12 cellular contexts compared by ENCODE assay signal in the genomic region with DNA sequence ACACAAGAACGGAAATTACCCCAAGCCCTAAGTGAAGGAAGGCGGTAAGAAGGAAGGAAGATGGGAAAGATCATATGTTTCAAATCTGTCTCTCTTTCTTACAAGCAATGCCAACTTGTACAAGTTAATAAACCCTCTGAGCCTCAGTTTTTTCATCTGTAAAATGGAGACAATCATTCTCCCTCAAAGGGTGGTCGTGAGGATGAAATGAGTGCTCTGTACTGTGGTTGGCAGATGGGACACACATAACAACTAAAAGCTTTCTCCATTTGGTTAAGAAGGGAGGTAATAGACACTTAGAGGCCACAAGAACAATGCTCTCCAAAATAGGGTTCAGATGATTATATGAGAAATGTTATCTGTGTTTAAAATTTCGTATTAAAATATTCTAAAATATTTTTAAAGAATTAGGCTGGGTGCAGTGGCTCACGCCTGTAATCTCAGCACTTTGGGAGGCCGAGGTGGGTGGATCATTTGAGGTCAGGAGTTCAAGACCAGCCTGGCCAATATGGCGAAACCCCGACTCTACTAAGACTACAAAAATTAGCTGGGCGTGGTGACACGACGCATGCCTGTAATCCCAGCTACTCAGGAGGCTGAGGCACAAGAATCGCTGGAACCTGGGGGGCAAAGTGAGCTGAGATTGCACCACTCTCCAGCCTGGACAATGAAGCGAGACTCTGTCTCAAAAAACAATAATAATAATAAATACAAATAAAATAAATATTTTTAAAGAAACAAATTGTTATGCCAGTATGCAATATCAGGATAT.
DNase-seq lines count a peak whose midpoint lies in the region; ATAC-seq, FAIRE-seq and TF ChIP-seq lines count a peak whose summit lies in the region.
"Had no signal": no experiment of that assay in that cellular context is flagged by ENCODE, and none has a peak within 500 bp of the region (broad histone marks: within the 10 kb centered on the region; RNA-seq: fewer than 3 reads in every experiment).

No MANE protein-coding gene starts in this region.

- 97 to 99% methylated on average over 13 of the region's 13 CpGs for WGBS in GM23248 (ENCODE audit: low coverage in 1 of 2, low lambda C conversion rate in 2 of 2, missing lambda C conversion rate in 2 of 2), 2 experiments
- WGBS in GM12878 (ENCODE audit: insufficient coverage, insufficient replicate concordance, low lambda C conversion rate, missing lambda C conversion rate) = 60% methylated on average over 13 of the region's 13 CpGs
- WGBS in mesodermal cell (ENCODE audit: insufficient coverage in 2 of 2), 2 experiments = 98 to 100% methylated on average over 6 to 7 of the region's 13 CpGs

- RAD21 ChIA-PET in GM12878 (lab: Charles Lee; ENCODE audit: unreplicated experiment) = interaction anchor here (0.6 to 7.3 kb wide), 11 partner anchors 8 to 337 kb away, joined by 3 to 91 read pairs (median 5); no protein-coding TSS in a partner anchor

- DNase-seq in GM23248 (no peak), GM12878 (ENCODE audit: low read depth, low spot score) (no peak), tibial artery (no peak), Peyer's patch (no peak), C1 segment of cervical spinal cord (lab: John Stamatoyannopoulos, UW) (no peak)
- DNase-seq: activated naive CD4-positive, alpha-beta T cell treated with Interleukin-2 at 50 U/mL for 16 hours; mesendoderm; SIG-M5; stimulated activated CD4-positive, alpha-beta T cell treated with anti-CD3 and anti-CD28 coated beads, Interleukin-4, amount 100 ng/mL, for 24 hours had no signal

- H4K20me1 ChIP-seq in GM23248 (ENCODE audit: insufficient read depth) (no peaks in the 10 kb centered on the region), GM12878 (ENCODE audit: control insufficient read depth, insufficient read depth) (no peaks in the 10 kb centered on the region)

- CTCF ChIA-PET in GM12878 (lab: Yijun Ruan, JAX) = interaction anchor here (0.8 to 2.9 kb wide), 6 partner anchors 9 to 87 kb away, joined by 3 to 13 read pairs (median 3); no protein-coding TSS in a partner anchor

- H3K36me3 ChIP-seq in GM23248 (ENCODE audit: low read depth) (no peaks in the 10 kb centered on the region), GM12878 (ENCODE audit: control insufficient read depth in 2 of 2, insufficient read depth in 2 of 2, low read length in 1 of 2) (no peaks in the 10 kb centered on the region; a peak in 3 of 4 replicates), mesodermal cell (ENCODE audit: control insufficient read depth, insufficient read depth, low read length) (no peaks in the 10 kb centered on the region), tibial artery (no peaks in the 10 kb centered on the region), Peyer's patch (no peaks in the 10 kb centered on the region)
- H3K36me3 ChIP-seq: HAP-1 had no signal

- no peak for TF ChIP-seq RAD21 in GM12878 (IDR thresholded peaks at IDR 0.05; ENCODE audit: insufficient read depth, low read depth, low read length)

- no peaks in the 10 kb centered on the region for H3K9me3 ChIP-seq in GM23248 (ENCODE audit: low read depth)
- H3K9me3 ChIP-seq in GM12878 (replicated peaks; ENCODE audit: control insufficient read depth, insufficient read depth, low read length) = no peaks in the 10 kb centered on the region; the same call in 2 of the 3 replicates
- H3K9me3 ChIP-seq in mesodermal cell (ENCODE audit: control insufficient read depth, low read length) = no peaks in the 10 kb centered on the region
- H3K9me3 ChIP-seq in tibial artery = no peaks in the 10 kb centered on the region
- H3K9me3 ChIP-seq in Peyer's patch = no peaks in the 10 kb centered on the region
- H3K9me3 ChIP-seq: HAP-1 had no signal

- H3K9ac ChIP-seq in GM23248 (peak overlapping the region; percentile 76), GM12878 (ENCODE audit: control insufficient read depth, insufficient read depth, low read length) (peak overlapping the region; percentile 54)

- in situ Hi-C loops in GM23248 (cut with MboI) (no loop called here), GM12878 (cut with MboI) (no loop called here)

- peaks cover 39% of the 10 kb centered on the region for H3K4me1 ChIP-seq in GM23248 (ENCODE audit: insufficient read depth)
- H3K4me1 ChIP-seq in GM12878 (ENCODE audit: control insufficient read depth, insufficient read depth, low read length) = peaks cover 32% of the 10 kb centered on the region
- H3K4me1 ChIP-seq in mesodermal cell (ENCODE audit: control insufficient read depth, insufficient read depth, low read length, poor library complexity, severe bottlenecking) = peaks cover 6% of the 10 kb centered on the region
- peaks cover 0 to 99% (median 50%) of the 10 kb centered on the region in 4 donors for H3K4me1 ChIP-seq in tibial artery
- H3K4me1 ChIP-seq in Peyer's patch = peaks cover 0 to 1% (median 0%) of the 10 kb centered on the region in 4 donors

- POLR2A ChIA-PET in GM12878 (lab: Charles Lee) = interaction anchor here (1.4 to 20.2 kb wide), 6 partner anchors 8 to 341 kb away, joined by 3 to 343 read pairs (median 16); no protein-coding TSS in a partner anchor

- H3K9me2 ChIP-seq in GM23248 (ENCODE audit: insufficient read depth) = no peaks in the 10 kb centered on the region

- no peak for TF ChIP-seq EP300 in GM12878 (IDR thresholded peaks at IDR 0.05; ENCODE audit: borderline replicate concordance in 1 of 2, control insufficient read depth in 1 of 2, low read depth in 2 of 2, low read length in 2 of 2)

- H3K4me2 ChIP-seq in GM23248 (ENCODE audit: unreplicated experiment) = peak overlapping the region; percentile 66
- peak overlapping the region; percentile 67 for H3K4me2 ChIP-seq in GM12878 (ENCODE audit: control insufficient read depth, insufficient read depth)

- H3K4me3 ChIP-seq in GM23248 = no peak overlapping the region
- H3K4me3 ChIP-seq in GM12878 = peak overlapping the region; percentile 54; the same call in 1 of the 2 replicates
- no peak overlapping the region for H3K4me3 ChIP-seq in mesodermal cell (ENCODE audit: extremely low read depth, insufficient read depth, low read length, poor library complexity, severe bottlenecking)
- peak overlapping the region in 1 of 2 donors; percentile 1 for H3K4me3 ChIP-seq in tibial artery
- no peak overlapping the region for H3K4me3 ChIP-seq in Peyer's patch
- H3K4me3 ChIP-seq: HAP-1 had no signal

- H3K27me3 ChIP-seq in GM23248 (replicated peaks; ENCODE audit: insufficient read depth) (no peaks in the 10 kb centered on the region), GM12878 (replicated peaks in 1 of 2; ENCODE audit: control insufficient read depth in 2 of 2, insufficient read depth in 2 of 2, low read length in 1 of 2) (no peaks in the 10 kb centered on the region), tibial artery (no peaks in the 10 kb centered on the region), Peyer's patch (no peaks in the 10 kb centered on the region)

- no peak for FAIRE-seq in GM12878 (lab: Jason Lieb, UNC)

- no peak for TF ChIP-seq CTCF in GM12878 (IDR thresholded peaks at IDR 0.05 in 2 of 3, conservative IDR thresholded peaks at IDR 0.05 in 1 of 3; ENCODE audit: control insufficient read depth in 2 of 3, extremely low read depth in 1 of 3, insufficient read depth in 1 of 3, low read depth in 3 of 3, low read length in 3 of 3)
- TF ChIP-seq CTCF in tibial artery (IDR thresholded peaks at IDR 0.05) = no peak
- TF ChIP-seq CTCF in Peyer's patch (IDR thresholded peaks at IDR 0.05) = no peak

- no peak overlapping the region for H2AFZ ChIP-seq in GM23248
- peak overlapping the region; percentile 79 for H2AFZ ChIP-seq in GM12878 (ENCODE audit: control insufficient read depth, low read depth, low read length)

- H3K27ac ChIP-seq in GM23248 (peak overlapping the region; percentile 88), GM12878 (ENCODE audit: control insufficient read depth, insufficient read depth) (peak overlapping the region; percentile 92), mesodermal cell (ENCODE audit: low read depth, low read length, severe bottlenecking) (peak overlapping the region; percentile 82), tibial artery (peak overlapping the region; percentile 32 to 47), Peyer's patch (peak overlapping the region in 2 of 4 donors; percentile 27 to 60)

- intact Hi-C loops in GM12878 (cut with micrococcal nuclease; ENCODE audit: unreplicated experiment) = loop anchor here (1.0 to 5.0 kb wide), 6 partner anchors 7 to 347 kb away; no protein-coding TSS in a partner anchor
- intact Hi-C loops in tibial artery (cut with DNase I; ENCODE audit: low total_unique reads) = no loop called here

- SMC1A ChIA-PET in GM12878 (lab: Charles Lee; ENCODE audit: uncharacterized antibody, unreplicated experiment) = interaction anchor here (1.0 to 33.0 kb wide), 14 partner anchors 8 to 548 kb away, joined by 3 to 832 read pairs (median 4); no protein-coding TSS in a partner anchor

- H3K79me2 ChIP-seq in GM23248 (ENCODE audit: insufficient read depth) (peaks cover 97% of the 10 kb centered on the region), GM12878 (ENCODE audit: control insufficient read depth, insufficient read depth, low read length) (peaks cover 88% of the 10 kb centered on the region)

- TF ChIP-seq POLR2A in GM12878 (IDR thresholded peaks at IDR 0.05; ENCODE audit: low read depth, low read length) = no peak
- TF ChIP-seq POLR2A in Peyer's patch (IDR thresholded peaks at IDR 0.05) = no peak

- peaks cover 21% of the 10 kb centered on the region; the same call in 1 of the 2 replicates for H3F3A ChIP-seq in GM23248 (ENCODE audit: insufficient read depth)

- TSS peak; percentile 92 for BruUV-seq in GM12878 (replicated peaks; lab: Mats Ljungman, UMichigan)

- ATAC-seq in GM12878 (no peak), HG03520 (IDR thresholded peaks at IDR 0.05; ENCODE audit: unreplicated experiment) (no peak)

TF ChIP-seq in GM12878, 131 proteins besides CTCF, POLR2A, EP300 and RAD21 (continues in another document):
- TF ChIP-seq, protein P1, sequence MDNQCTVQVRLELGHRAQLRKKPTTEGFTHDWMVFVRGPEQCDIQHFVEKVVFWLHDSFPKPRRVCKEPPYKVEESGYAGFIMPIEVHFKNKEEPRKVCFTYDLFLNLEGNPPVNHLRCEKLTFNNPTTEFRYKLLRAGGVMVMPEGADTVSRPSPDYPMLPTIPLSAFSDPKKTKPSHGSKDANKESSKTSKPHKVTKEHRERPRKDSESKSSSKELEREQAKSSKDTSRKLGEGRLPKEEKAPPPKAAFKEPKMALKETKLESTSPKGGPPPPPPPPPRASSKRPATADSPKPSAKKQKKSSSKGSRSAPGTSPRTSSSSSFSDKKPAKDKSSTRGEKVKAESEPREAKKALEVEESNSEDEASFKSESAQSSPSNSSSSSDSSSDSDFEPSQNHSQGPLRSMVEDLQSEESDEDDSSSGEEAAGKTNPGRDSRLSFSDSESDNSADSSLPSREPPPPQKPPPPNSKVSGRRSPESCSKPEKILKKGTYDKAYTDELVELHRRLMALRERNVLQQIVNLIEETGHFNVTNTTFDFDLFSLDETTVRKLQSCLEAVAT (IDR thresholded peaks at IDR 0.05) = peak; percentile 23
- no peak for TF ChIP-seq ASH2L (IDR thresholded peaks at IDR 0.05; ENCODE audit: borderline replicate concordance, low read depth)
- TF ChIP-seq NBN (IDR thresholded peaks at IDR 0.05) = no peak
- TF ChIP-seq BHLHE40 (IDR thresholded peaks at IDR 0.05; ENCODE audit: borderline replicate concordance in 1 of 2, low read depth in 2 of 2, low read length in 1 of 2) = 0 out of 4 replicates have a peak, but pooled peaks of 1 of the 2 experiments have one; percentile 0
- TF ChIP-seq ZNF622 (IDR thresholded peaks at IDR 0.05) = no peak
- no peak for TF ChIP-seq FOXK2 (IDR thresholded peaks at IDR 0.05)
- no peak for TF ChIP-seq IKZF1 (conservative IDR thresholded peaks at IDR 0.05)
